In genomic region chr14:77098470-77099353, GRCh38 we compare ENCODE assay signal across 8 cellular contexts. TPM values are rescaled to one million over a fixed set of nuclear protein-coding genes. Genes with fewer than 3 reads are reported as not detected.
A peak's percentile ranks its signal among the peaks of the same experiment; 100 is the strongest.
DNase-seq lines count a peak whose midpoint lies in the region; ATAC-seq and TF ChIP-seq lines count a peak whose summit lies in the region.

No MANE protein-coding gene starts in this region.

- peaks cover 43% of the 10 kb centered on the region for H3K4me1 ChIP-seq in lower lobe of right lung

- H3K9me3 ChIP-seq in lower lobe of right lung, result no peaks in the 10 kb centered on the region

- intact Hi-C loops in activated naive CD4-positive, alpha-beta T cell treated with anti-CD3 and anti-CD28 coated beads for 36 hours (cut with micrococcal nuclease), result loop anchor here (1.0 to 5.0 kb wide), 16 partner anchors 27 to 1118 kb away; partner anchors contain the start of genes ADCK1, AHSA1, ANGEL1 and GPATCH2L
- intact Hi-C loops in dorsolateral prefrontal cortex (cut with DNase I) (loop anchor here (1.0 to 2.0 kb wide), 2 partner anchors 22 to 26 kb away; no protein-coding TSS in a partner anchor), lower lobe of right lung (cut with DNase I) (no loop called here)

- H3K27me3 ChIP-seq in dorsolateral prefrontal cortex (no peaks in the 10 kb centered on the region), lower lobe of right lung (ENCODE audit: low read depth) (no peaks in the 10 kb centered on the region)

- H3K36me3 Mint-ChIP-seq in activated naive CD4-positive, alpha-beta T cell treated with anti-CD3 and anti-CD28 coated beads for 36 hours (ENCODE audit: low read depth), result no peaks in the 10 kb centered on the region
- H3K36me3 Mint-ChIP-seq in T-helper 1 cell treated with Interleukin-12 subunit alpha and Interleukin-12 subunit beta and Interleukin-4 antibody, amounts not matched to agents 30 μg/mL and 1 μg/mL, for 36 hours (ENCODE audit: low read depth), result no peaks in the 10 kb centered on the region

- peak overlapping the region; percentile 96 for H3K27ac Mint-ChIP-seq in activated naive CD4-positive, alpha-beta T cell treated with anti-CD3 and anti-CD28 coated beads for 36 hours
- peak overlapping the region; percentile 99 for H3K27ac Mint-ChIP-seq in T-helper 1 cell treated with Interleukin-12 subunit alpha and Interleukin-12 subunit beta and Interleukin-4 antibody, amounts not matched to agents 30 μg/mL and 1 μg/mL, for 36 hours

- ATAC-seq in lower lobe of right lung (peak; percentile 50 to 51), HG02678 (IDR thresholded peaks at IDR 0.05; ENCODE audit: unreplicated experiment) (no peak)
- ATAC-seq in stimulated activated naive CD8-positive, alpha-beta T cell treated with anti-CD3 and anti-CD28 coated beads, Interleukin-15, Interleukin-2, amounts not matched to agents 100 U/mL and 50 U/mL, for 24 hours, result no peak

- H3K27ac ChIP-seq in dorsolateral prefrontal cortex (peak overlapping the region; percentile 85 to 100 (median 98)), lower lobe of right lung (peak overlapping the region; percentile 94)

- peaks cover 38% of the 10 kb centered on the region for H3K4me1 Mint-ChIP-seq in activated naive CD4-positive, alpha-beta T cell treated with anti-CD3 and anti-CD28 coated beads for 36 hours (ENCODE audit: low read depth)
- H3K4me1 Mint-ChIP-seq in T-helper 1 cell treated with Interleukin-12 subunit alpha and Interleukin-12 subunit beta and Interleukin-4 antibody, amounts not matched to agents 30 μg/mL and 1 μg/mL, for 36 hours (ENCODE audit: low read depth), result peaks cover 38% of the 10 kb centered on the region

- peak overlapping the region; percentile 88 for H3K4me3 Mint-ChIP-seq in activated naive CD4-positive, alpha-beta T cell treated with anti-CD3 and anti-CD28 coated beads for 36 hours
- peak overlapping the region; percentile 97 for H3K4me3 Mint-ChIP-seq in T-helper 1 cell treated with Interleukin-12 subunit alpha and Interleukin-12 subunit beta and Interleukin-4 antibody, amounts not matched to agents 30 μg/mL and 1 μg/mL, for 36 hours

- peak; percentile 32 for DNase-seq in activated naive CD4-positive, alpha-beta T cell treated with anti-CD3 and anti-CD28 coated beads for 36 hours
- DNase-seq in activated naive CD4-positive, alpha-beta T cell treated with Interleukin-2 at 50 U/mL for 16 hours, result no peak
- DNase-seq in dorsolateral prefrontal cortex (peak; percentile 48 to 93 (median 74)), lower lobe of right lung (peak; percentile 72), ecto neural progenitor cell (ENCODE audit: low spot score) (no peak)
- DNase-seq in stimulated activated naive CD8-positive, alpha-beta T cell treated with anti-CD3 and anti-CD28 coated beads, Interleukin-15, Interleukin-2, amounts not matched to agents 100 U/mL and 50 U/mL, for 24 hours, result peak; percentile 35

- no peaks in the 10 kb centered on the region for H3K9me3 Mint-ChIP-seq in activated naive CD4-positive, alpha-beta T cell treated with anti-CD3 and anti-CD28 coated beads for 36 hours
- no peaks in the 10 kb centered on the region for H3K9me3 Mint-ChIP-seq in T-helper 1 cell treated with Interleukin-12 subunit alpha and Interleukin-12 subunit beta and Interleukin-4 antibody, amounts not matched to agents 30 μg/mL and 1 μg/mL, for 36 hours

- peak in 1 of 56 donors; percentile 8 for TF ChIP-seq CTCF in dorsolateral prefrontal cortex (IDR thresholded peaks at IDR 0.05 in 54 of 56, conservative IDR thresholded peaks at IDR 0.05 in 2 of 56; ENCODE audit: low read depth in 1 of 56, partially characterized antibody in 56 of 56)
- TF ChIP-seq CTCF in lower lobe of right lung (IDR thresholded peaks at IDR 0.05), result no peak

- H3K36me3 ChIP-seq in lower lobe of right lung, result no peaks in the 10 kb centered on the region

- CTCF ChIA-PET in activated naive CD4-positive, alpha-beta T cell treated with anti-CD3 and anti-CD28 coated beads for 36 hours (lab: Charles Lee), result interaction anchor here (0.5 to 21.2 kb wide), 10 partner anchors 11 to 290 kb away, joined by 3 to 215 read pairs (median 4); no protein-coding TSS in a partner anchor

- H3K4me3 ChIP-seq in dorsolateral prefrontal cortex (peak overlapping the region; percentile 64 to 96 (median 85)), lower lobe of right lung (peak overlapping the region; percentile 72)

- no peaks in the 10 kb centered on the region for H3K27me3 Mint-ChIP-seq in activated naive CD4-positive, alpha-beta T cell treated with anti-CD3 and anti-CD28 coated beads for 36 hours (ENCODE audit: low read depth)
- H3K27me3 Mint-ChIP-seq in T-helper 1 cell treated with Interleukin-12 subunit alpha and Interleukin-12 subunit beta and Interleukin-4 antibody, amounts not matched to agents 30 μg/mL and 1 μg/mL, for 36 hours (ENCODE audit: low read depth), result no peaks in the 10 kb centered on the region

RNA-seq across cellular contexts. Expression of gene CIPC, which starts 0.7 kb away (rescaled TPM):
- 1 to 10 TPM; 5.6 to 6.1 TPM for total RNA-seq in activated naive CD4-positive, alpha-beta T cell treated with anti-CD3 and anti-CD28 coated beads for 36 hours
- total RNA-seq in dorsolateral prefrontal cortex (100 to 1,000 TPM in 30 of 120 experiments, 10 to 100 TPM in 90; 63.6 to 149 (median 93.0) TPM), lower lobe of right lung (28.4 TPM)

RNA-seq across cellular contexts. Expression of gene ZDHHC22, which starts 42.9 kb away (rescaled TPM):
- total RNA-seq in activated naive CD4-positive, alpha-beta T cell treated with anti-CD3 and anti-CD28 coated beads for 36 hours, result not detected
- total RNA-seq in dorsolateral prefrontal cortex (100 to 1,000 TPM in 1 of 120 experiments, 10 to 100 TPM in 119; 19.6 to 100 (median 62.4) TPM), lower lobe of right lung (not detected)

Comparison
In these comparisons a context has a peak if more than half of its experiments do, and no peak if none do; other contexts are left out.
1. DNase-seq: peak in activated naive CD4-positive, alpha-beta T cell treated with anti-CD3 and anti-CD28 coated beads for 36 hours (single experiment), dorsolateral prefrontal cortex (10 of 10), lower lobe of right lung (single experiment) and stimulated activated naive CD8-positive, alpha-beta T cell treated with anti-CD3 and anti-CD28 coated beads, Interleukin-15, Interleukin-2, amounts not matched to agents 100 U/mL and 50 U/mL, for 24 hours (single experiment); none in activated naive CD4-positive, alpha-beta T cell treated with Interleukin-2 at 50 U/mL for 16 hours (single experiment) and ecto neural progenitor cell (single experiment).
2. ATAC-seq: peak in lower lobe of right lung (2 of 2); none in stimulated activated naive CD8-positive, alpha-beta T cell treated with anti-CD3 and anti-CD28 coated beads, Interleukin-15, Interleukin-2, amounts not matched to agents 100 U/mL and 50 U/mL, for 24 hours (single experiment) and HG02678 (single experiment).
3. RNA of gene ZDHHC22, which starts 42.9 kb away (total RNA-seq): 19.6 to 100 TPM in dorsolateral prefrontal cortex; not detected in activated naive CD4-positive, alpha-beta T cell treated with anti-CD3 and anti-CD28 coated beads for 36 hours and not detected in lower lobe of right lung (single experiment); every median in the first group is over 10 times any median in the second.